12 cellular contexts compared by ENCODE assay signal in genomic region chr5:122849746-122850145, GRCh38. TPM values are rescaled to one million over a fixed set of nuclear protein-coding genes. Genes with fewer than 3 reads are reported as not detected.
A peak's percentile ranks its signal among the peaks of the same experiment; 100 is the strongest.
DNase-seq lines count a peak whose midpoint lies in the region; ATAC-seq, FAIRE-seq and TF ChIP-seq lines count a peak whose summit lies in the region.
"Had no signal": no experiment of that assay in that cellular context is flagged by ENCODE, and none has a peak within 500 bp of the region (broad histone marks: within the 10 kb centered on the region; RNA-seq: fewer than 3 reads in every experiment).

No MANE protein-coding gene starts in this region.

- WGBS in esophagus squamous epithelium, 2 donors, result 56 to 67% methylated on average over 1 of the region's 1 CpG

- intact Hi-C loops in esophagus squamous epithelium (cut with DNase I), result no loop called here

- FAIRE-seq in GM12892 (lab: Jason Lieb, UNC), result peak; percentile 71
- no peak for FAIRE-seq in RCC 7860 (lab: Jason Lieb, UNC)

- H3K27ac ChIP-seq in esophagus squamous epithelium (peak overlapping the region; percentile 38 to 72 (median 64)), skeletal muscle tissue (ENCODE audit: low read depth, low read length) (peak overlapping the region; percentile 10)
- H3K27ac ChIP-seq: body of pancreas, suprapubic skin had no signal

- no peaks in the 10 kb centered on the region for H3K9me3 ChIP-seq in esophagus squamous epithelium
- no peaks in the 10 kb centered on the region for H3K9me3 ChIP-seq in skeletal muscle tissue (ENCODE audit: control insufficient read depth in 3 of 3, low read length in 3 of 3)
- H3K9me3 ChIP-seq: body of pancreas, suprapubic skin had no signal

- ATAC-seq in GM21515 (IDR thresholded peaks at IDR 0.05; ENCODE audit: unreplicated experiment), result no peak
- ATAC-seq in stimulated activated naive CD8-positive, alpha-beta T cell treated with anti-CD3 and anti-CD28 coated beads, Interleukin-15, Interleukin-2, amounts not matched to agents 100 U/mL and 50 U/mL, for 24 hours, result no peak
- ATAC-seq: body of pancreas had no signal

- TF ChIP-seq CTCF in esophagus squamous epithelium (IDR thresholded peaks at IDR 0.05), result no peak

- peaks cover 0 to 47% (median 0%) of the 10 kb centered on the region in 3 donors for H3K4me1 ChIP-seq in esophagus squamous epithelium
- peaks cover 0 to 7% (median 0%) of the 10 kb centered on the region in 3 donors for H3K4me1 ChIP-seq in skeletal muscle tissue (ENCODE audit: control insufficient read depth in 3 of 3, insufficient read depth in 3 of 3, low read length in 3 of 3)

- H3K4me3 ChIP-seq in esophagus squamous epithelium (no peak overlapping the region), skeletal muscle tissue (ENCODE audit: low read length in 3 of 3) (no peak overlapping the region)
- H3K4me3 ChIP-seq: body of pancreas, suprapubic skin had no signal

- TF ChIP-seq POLR2A in GM12892 (IDR thresholded peaks at IDR 0.05; ENCODE audit: low read depth, low read length), result no peak
- no peak for TF ChIP-seq POLR2A in esophagus squamous epithelium (IDR thresholded peaks at IDR 0.05)

- no peaks in the 10 kb centered on the region for H3K27me3 ChIP-seq in esophagus squamous epithelium
- no peaks in the 10 kb centered on the region for H3K27me3 ChIP-seq in skeletal muscle tissue (ENCODE audit: control insufficient read depth in 3 of 3, insufficient read depth in 3 of 3, low read length in 3 of 3)
- H3K27me3 ChIP-seq: body of pancreas, suprapubic skin had no signal

- no peak overlapping the region for H3K9ac ChIP-seq in skeletal muscle tissue (ENCODE audit: low read depth in 1 of 3, low read length in 3 of 3)

- DNase-seq in GM12892 (ENCODE audit: insufficient read length) (no peak), RCC 7860 (ENCODE audit: low spot score) (peak; percentile 17), esophagus squamous epithelium (lab: John Stamatoyannopoulos, UW) (no peak)
- DNase-seq in stimulated activated naive CD4-positive, alpha-beta T cell (lab: John Stamatoyannopoulos, UW), result no peak
- DNase-seq in stimulated activated naive CD8-positive, alpha-beta T cell treated with anti-CD3 and anti-CD28 coated beads, Interleukin-15, Interleukin-2, amounts not matched to agents 100 U/mL and 50 U/mL, for 24 hours, result no peak
- DNase-seq: activated CD4-positive, alpha-beta T cell treated with anti-CD3 and anti-CD28 coated beads for 48 hours; body of pancreas; NCI-H1417 treated with DMSO at 0.1 percent for 48 hours; SW 1271 had no signal

- H3K36me3 ChIP-seq in esophagus squamous epithelium, result no peaks in the 10 kb centered on the region
- no peaks in the 10 kb centered on the region for H3K36me3 ChIP-seq in skeletal muscle tissue (ENCODE audit: control insufficient read depth in 3 of 3, insufficient read depth in 3 of 3, low read length in 3 of 3)
- H3K36me3 ChIP-seq: suprapubic skin had no signal

RNA-seq across cellular contexts. Expression of gene SNX24, which starts 4.3 kb away (rescaled TPM):
- polyA plus RNA-seq in GM12892 (2012; ENCODE audit: missing spikeins), result 2.7 TPM
- 10 to 100 TPM; 24.4 to 35.3 (median 28.6) TPM for total RNA-seq in esophagus squamous epithelium
- 11.5 TPM for total RNA-seq in skeletal muscle tissue
